14 cellular contexts compared by ENCODE assay signal in the genomic region with DNA sequence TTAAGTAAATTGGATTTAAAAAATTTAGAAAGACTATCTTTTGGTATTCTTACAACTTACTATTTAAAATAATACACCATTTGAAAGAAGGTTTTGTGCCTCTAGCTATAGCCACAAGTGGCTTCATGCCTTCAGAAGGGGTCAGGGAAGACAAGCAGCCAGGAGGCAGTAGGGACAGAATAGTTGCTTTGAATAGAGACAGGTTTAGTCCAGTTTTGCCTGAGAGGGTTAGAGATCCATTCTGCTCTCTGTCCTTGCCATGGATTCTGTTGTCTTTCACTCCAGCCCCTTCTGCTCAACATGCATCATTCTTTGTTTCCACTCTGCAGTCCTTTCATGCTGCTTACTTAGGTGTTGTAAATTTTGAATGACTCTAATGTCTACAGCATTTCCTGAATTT.
"Had no signal": no experiment of that assay in that cellular context is flagged by ENCODE, and none has a peak within 500 bp of the region (broad histone marks: within the 10 kb centered on the region; RNA-seq: fewer than 3 reads in every experiment).

No MANE protein-coding gene starts in this region.

- DNase-seq: activated CD8-positive, alpha-beta T cell treated with anti-CD3 and anti-CD28 coated beads for 36 hours; activated effector memory CD4-positive, alpha-beta T cell treated with Interleukin-2 at 50 U/mL for 16 hours; activated naive CD4-positive, alpha-beta T cell treated with anti-CD3 and anti-CD28 coated beads, Interleukin-2, amount 50 U/mL, for 16 hours; activated T-cell treated with anti-CD3 and anti-CD28 coated beads, Interleukin-2, amount 50 U/mL, for 4 hours; dermis blood vessel endothelial cell; effector memory CD8-positive, alpha-beta T cell; foreskin melanocyte; heart right ventricle; left colon; stimulated activated CD4-positive, alpha-beta T cell treated with anti-CD3 and anti-CD28 coated beads, Interleukin-1b, Interleukin-23, amount 100 ng/mL, for 48 hours; stomach; T1000; testis; upper lobe of left lung had no signal

- ATAC-seq: activated CD8-positive, alpha-beta T cell treated with anti-CD3 and anti-CD28 coated beads for 36 hours; activated T-cell treated with anti-CD3 and anti-CD28 coated beads, Interleukin-2, amount 50 U/mL, for 4 hours; effector memory CD8-positive, alpha-beta T cell; heart right ventricle; left colon had no signal
